ENCODE assay signal across 20 cellular contexts in the genomic region with DNA sequence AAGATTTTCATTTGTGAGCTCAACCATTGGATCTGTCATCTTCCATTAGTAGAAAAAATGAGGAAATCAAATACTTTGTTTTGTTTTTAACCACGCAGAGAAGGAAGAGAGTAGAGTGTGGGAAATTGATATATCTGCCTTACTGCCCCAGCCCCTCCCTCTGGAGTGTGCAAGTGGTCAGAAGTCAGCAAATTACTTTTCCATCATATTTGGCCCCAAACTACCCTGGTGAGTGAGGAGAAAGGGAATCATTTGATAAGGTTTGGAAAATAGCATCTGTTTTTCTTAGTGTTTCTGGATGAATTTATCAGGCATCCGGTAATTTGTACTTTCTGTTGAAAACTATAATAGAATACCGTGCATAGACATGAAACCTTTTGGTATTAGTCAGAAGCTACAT.
DNase-seq lines count a peak whose midpoint lies in the region; ATAC-seq and TF ChIP-seq lines count a peak whose summit lies in the region.
"Had no signal": no experiment of that assay in that cellular context is flagged by ENCODE, and none has a peak within 500 bp of the region (broad histone marks: within the 10 kb centered on the region; RNA-seq: fewer than 3 reads in every experiment).

No MANE protein-coding gene starts in this region.

- TF ChIP-seq CTCF in right atrium auricular region (IDR thresholded peaks at IDR 0.05), result no peak
- TF ChIP-seq CTCF in endothelial cell (IDR thresholded peaks at IDR 0.05; ENCODE audit: unreplicated experiment), result no peak

- H3K27ac ChIP-seq in right atrium auricular region, result no peak overlapping the region
- H3K27ac ChIP-seq: 22Rv1, BLaER1, C4-2B, GM23248 had no signal

- peaks cover 0 to 26% of the 10 kb centered on the region in 2 donors for H3K4me1 ChIP-seq in right atrium auricular region
- H3K4me1 ChIP-seq: BLaER1, Caco-2 had no signal

- H3K27me3 Mint-ChIP-seq in endothelial cell (ENCODE audit: unreplicated experiment), result no peaks in the 10 kb centered on the region
- H3K27me3 Mint-ChIP-seq: B cell; CD4-positive, CD25-positive, alpha-beta regulatory T cell had no signal

- DNase-seq in Right ventricle myocardium superior, result no peak
- no peak for DNase-seq in left cardiac atrium
- DNase-seq in left ventricle myocardium superior, result no peak
- no peak for DNase-seq in right atrium auricular region (ENCODE audit: low spot score)
- DNase-seq in endothelial cell (ENCODE audit: low spot score), result no peak
- DNase-seq in lung microvascular endothelial cell (ENCODE audit: low read depth in 2 of 2), result peak; percentile 6 to 90
- no peak for DNase-seq in activated effector memory CD4-positive, alpha-beta T cell treated with Interleukin-2 at 50 U/mL for 16 hours
- DNase-seq: Caco-2; CD4-positive, CD25-positive, alpha-beta regulatory T cell; CD8-positive, alpha-beta T cell; DMS153; DND-41; H7; HCEC 1CT had no signal

- H3K4me3 ChIP-seq in right atrium auricular region, result no peak overlapping the region
- H3K4me3 ChIP-seq: BLaER1, GM23248 had no signal

- ATAC-seq in Right ventricle myocardium superior (ENCODE audit: poor library complexity) (peak; percentile 53), left cardiac atrium (no peak), left ventricle myocardium superior (peak; percentile 66), HG03139 (IDR thresholded peaks at IDR 0.05; ENCODE audit: unreplicated experiment) (no peak)
- ATAC-seq: CD8-positive, alpha-beta T cell had no signal

- H3K9me3 ChIP-seq in right atrium auricular region, result no peaks in the 10 kb centered on the region
- H3K9me3 ChIP-seq: Caco-2 had no signal

- no peaks in the 10 kb centered on the region for H3K36me3 ChIP-seq in right atrium auricular region
- H3K36me3 ChIP-seq: BLaER1 had no signal

- no peaks in the 10 kb centered on the region for H3K27me3 ChIP-seq in right atrium auricular region
- H3K27me3 ChIP-seq: BLaER1 had no signal

- H3K36me3 Mint-ChIP-seq in endothelial cell (ENCODE audit: low read depth, unreplicated experiment), result no peaks in the 10 kb centered on the region
- H3K36me3 Mint-ChIP-seq: CD4-positive, CD25-positive, alpha-beta regulatory T cell; CD8-positive, alpha-beta T cell had no signal

- peaks cover 50% of the 10 kb centered on the region for H3K4me1 Mint-ChIP-seq in endothelial cell (ENCODE audit: unreplicated experiment)
- H3K4me1 Mint-ChIP-seq: B cell; CD4-positive, CD25-positive, alpha-beta regulatory T cell had no signal

- H3K9me3 Mint-ChIP-seq in endothelial cell (ENCODE audit: unreplicated experiment), result no peaks in the 10 kb centered on the region
- H3K9me3 Mint-ChIP-seq: CD8-positive, alpha-beta T cell had no signal

- H3K4me3 Mint-ChIP-seq in endothelial cell (ENCODE audit: unreplicated experiment), result no peak overlapping the region
- H3K4me3 Mint-ChIP-seq: B cell; CD4-positive, CD25-positive, alpha-beta regulatory T cell; CD8-positive, alpha-beta T cell had no signal

- H3K27ac Mint-ChIP-seq in endothelial cell (ENCODE audit: unreplicated experiment), result peak overlapping the region; percentile 7
- H3K27ac Mint-ChIP-seq: B cell; CD4-positive, CD25-positive, alpha-beta regulatory T cell; CD8-positive, alpha-beta T cell had no signal

- intact Hi-C loops in Right ventricle myocardium superior (cut with DNase I) (no loop called here), left cardiac atrium (cut with DNase I) (no loop called here), left ventricle myocardium superior (cut with micrococcal nuclease) (no loop called here)

Comparison
In these comparisons a context has a peak if more than half of its experiments do, and no peak if none do; other contexts are left out.
1. ATAC-seq: peak in Right ventricle myocardium superior (single experiment) and left ventricle myocardium superior (single experiment); none in left cardiac atrium (0 of 2) and HG03139 (single experiment).
2. DNase-seq: peak in lung microvascular endothelial cell (2 of 2); none in Right ventricle myocardium superior (single experiment), left cardiac atrium (single experiment), left ventricle myocardium superior (single experiment), right atrium auricular region (single experiment), endothelial cell (single experiment) and activated effector memory CD4-positive, alpha-beta T cell treated with Interleukin-2 at 50 U/mL for 16 hours (single experiment).